9 cellular contexts compared by ENCODE assay signal in genomic region chr6:77463881-77464867, GRCh38. TPM values are rescaled to one million over a fixed set of nuclear protein-coding genes. Genes with fewer than 3 reads are reported as not detected.
DNase-seq lines count a peak whose midpoint lies in the region; ATAC-seq, FAIRE-seq and TF ChIP-seq lines count a peak whose summit lies in the region.
"Had no signal": no experiment of that assay in that cellular context is flagged by ENCODE, and none has a peak within 500 bp of the region (broad histone marks: within the 10 kb centered on the region; RNA-seq: fewer than 3 reads in every experiment).

No MANE protein-coding gene starts in this region.

- under 1% methylated on average over 38 of the region's 61 CpGs for WGBS in mesenchymal stem cell
- 8% methylated on average over 31 to 56 of the region's 61 CpGs for WGBS in upper lobe of left lung, 2 donors

- peak overlapping the region; percentile 91 for H3K4me2 ChIP-seq in mesenchymal stem cell (ENCODE audit: low read length, poor library complexity, severe bottlenecking)

- FAIRE-seq in urothelium cell line (lab: Jason Lieb, UNC): no peak

- H3K14ac ChIP-seq in mesenchymal stem cell (ENCODE audit: low read length in 2 of 2): peak overlapping the region in 1 of 2 experiments; percentile 35

- H3K4me1 ChIP-seq in mesenchymal stem cell (ENCODE audit: control insufficient read depth, insufficient read depth, low read depth, low read length) (peaks cover 27% of the 10 kb centered on the region), upper lobe of left lung (peaks cover 4 to 36% (median 12%) of the 10 kb centered on the region in 4 donors)

- H2BK15ac ChIP-seq in mesenchymal stem cell (ENCODE audit: low read depth, poor library complexity, severe bottlenecking): peak overlapping the region; percentile 30

- peak overlapping the region in 1 of 2 experiments; percentile 87 for H3K23ac ChIP-seq in mesenchymal stem cell (ENCODE audit: low read length in 2 of 2)

- no peak overlapping the region for H3K9ac ChIP-seq in mesenchymal stem cell (ENCODE audit: low read length)

- H3K4me3 ChIP-seq in mesenchymal stem cell (ENCODE audit: insufficient read depth in 1 of 2, low read depth in 1 of 2, low read length in 2 of 2): peak overlapping the region; percentile 1 to 80
- H3K4me3 ChIP-seq in upper lobe of left lung: peak overlapping the region in 3 of 4 donors; percentile 22 to 41 (median 31)

- no peak overlapping the region for H2BK120ac ChIP-seq in mesenchymal stem cell (ENCODE audit: low read depth, low read length)

- no peaks in the 10 kb centered on the region for H3K36me3 ChIP-seq in mesenchymal stem cell (ENCODE audit: control insufficient read depth in 1 of 2, insufficient read depth in 2 of 2, low read depth in 1 of 2, low read length in 2 of 2)
- H3K36me3 ChIP-seq in upper lobe of left lung: no peaks in the 10 kb centered on the region

- ATAC-seq in upper lobe of left lung (ENCODE audit: low FRiP score in 2 of 2): peak in 1 of 2 donors; percentile 4
- ATAC-seq: activated CD4-positive, alpha-beta T cell treated with anti-CD3 and anti-CD28 coated beads for 36 hours had no signal

- H2BK5ac ChIP-seq in mesenchymal stem cell (ENCODE audit: low read depth, low read length, poor library complexity, severe bottlenecking): no peak overlapping the region

- H4K91ac ChIP-seq in mesenchymal stem cell (ENCODE audit: low read length): no peak overlapping the region

- peak overlapping the region in 1 of 2 experiments; percentile 11 for H3K4ac ChIP-seq in mesenchymal stem cell (ENCODE audit: low read depth in 1 of 2, low read length in 2 of 2)

- no peak for TF ChIP-seq CTCF in upper lobe of left lung (IDR thresholded peaks at IDR 0.05)

- peak overlapping the region; percentile 9 to 59 for H2BK12ac ChIP-seq in mesenchymal stem cell (ENCODE audit: low read length in 2 of 2)

- DNase-seq in NCI-H82 (lab: John Stamatoyannopoulos, UW) (peak; percentile 2), NCI-H82 treated with DMSO at 0.1 percent for 48 hours (lab: John Stamatoyannopoulos, UW; ENCODE audit: unreplicated experiment) (no peak), dermis blood vessel endothelial cell (peak; percentile 44), mesenchymal stem cell (peak; percentile 57), upper lobe of left lung (peak in 1 of 2 donors; percentile 83), urothelium cell line (ENCODE audit: low spot score) (no peak), NCI-H2081 treated with DMSO at 0.1 percent for 48 hours (lab: John Stamatoyannopoulos, UW) (no peak)
- DNase-seq in stimulated activated CD4-positive, alpha-beta T cell treated with anti-CD3 and anti-CD28 coated beads, Interleukin-2, amount 100 ng/mL, for 24 hours: no peak
- DNase-seq: activated CD4-positive, alpha-beta T cell treated with anti-CD3 and anti-CD28 coated beads for 36 hours had no signal

- peaks cover 1% of the 10 kb centered on the region for H3K79me1 ChIP-seq in mesenchymal stem cell (replicated peaks; ENCODE audit: low read length, poor library complexity, severe bottlenecking)

- no peak overlapping the region for H2AK5ac ChIP-seq in mesenchymal stem cell (ENCODE audit: low read length, severe bottlenecking)

- peak overlapping the region; percentile 93 for H2AFZ ChIP-seq in mesenchymal stem cell (ENCODE audit: low read depth, low read length)

- H3K27ac ChIP-seq in mesenchymal stem cell (ENCODE audit: low read length, poor library complexity, severe bottlenecking): no peak overlapping the region
- no peak overlapping the region for H3K27ac ChIP-seq in upper lobe of left lung

- H4K8ac ChIP-seq in mesenchymal stem cell (ENCODE audit: low read length): peak overlapping the region; percentile 79

- peak overlapping the region; percentile 23 to 48 for H3K18ac ChIP-seq in mesenchymal stem cell (ENCODE audit: low read depth in 1 of 2, low read length in 2 of 2)

- TF ChIP-seq EP300 in upper lobe of left lung (IDR thresholded peaks at IDR 0.05): no peak

- H3K9me3 ChIP-seq in mesenchymal stem cell (ENCODE audit: control insufficient read depth, low read length) (peaks cover 4% of the 10 kb centered on the region), upper lobe of left lung (no peaks in the 10 kb centered on the region)

- no peak for TF ChIP-seq POLR2A in upper lobe of left lung (IDR thresholded peaks at IDR 0.05)

- H3K27me3 ChIP-seq in mesenchymal stem cell (ENCODE audit: control insufficient read depth in 1 of 2, insufficient read depth in 1 of 2, low read length in 2 of 2) (peaks cover 3 to 54% of the 10 kb centered on the region in 2 experiments), upper lobe of left lung (peaks cover 0 to 37% (median 16%) of the 10 kb centered on the region in 4 donors)

RNA-seq across cellular contexts. Expression of gene HTR1B, which starts 0.9 kb away (rescaled TPM):
- total RNA-seq in dermis blood vessel endothelial cell: 6.1 and 11.7 TPM in 2 replicates
- 3.3 TPM for polyA plus RNA-seq in mesenchymal stem cell (2013, experiment 1 of 2)
- 3.7 TPM for polyA plus RNA-seq in mesenchymal stem cell (2013, experiment 2 of 2)
- under 1 TPM in 1 of 6 donors, not detected in 5; 0.57 TPM for total RNA-seq in upper lobe of left lung
- total RNA-seq: activated CD4-positive, alpha-beta T cell treated with anti-CD3 and anti-CD28 coated beads for 36 hours had no signal

Comparison
In these comparisons a context has a peak if more than half of its experiments do, and no peak if none do; other contexts are left out.
1. DNase-seq: peak in NCI-H82 (single experiment), dermis blood vessel endothelial cell (single experiment) and mesenchymal stem cell (single experiment); none in NCI-H82 treated with DMSO at 0.1 percent for 48 hours (single experiment), urothelium cell line (single experiment), NCI-H2081 treated with DMSO at 0.1 percent for 48 hours (single experiment) and stimulated activated CD4-positive, alpha-beta T cell treated with anti-CD3 and anti-CD28 coated beads, Interleukin-2, amount 100 ng/mL, for 24 hours (0 of 2).